1 cellular context compared by ENCODE assay signal in the genomic region with DNA sequence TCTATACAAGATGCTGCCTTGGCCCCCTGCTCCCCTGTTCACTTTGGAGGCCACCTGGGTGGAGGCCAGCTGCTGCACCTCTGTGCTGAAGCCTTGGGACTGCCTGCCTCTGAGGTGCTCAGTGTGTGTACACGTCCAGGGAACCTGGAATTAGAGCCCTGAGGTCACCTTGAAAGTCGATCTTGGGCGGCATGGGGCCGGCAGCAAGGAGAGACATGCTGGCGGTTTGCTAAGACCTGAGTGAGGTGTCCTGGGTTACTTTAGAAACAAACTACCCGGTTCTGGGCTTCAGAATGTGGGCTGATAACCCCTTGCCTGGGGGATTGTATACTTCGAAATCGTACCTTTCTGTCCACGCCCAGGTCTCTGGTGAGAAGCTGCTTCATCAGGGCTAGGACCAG.
TF ChIP-seq lines count a peak whose summit lies in the region.

No MANE protein-coding gene starts in this region.

TF ChIP-seq in GM12878, 131 proteins besides CTCF, POLR2A, EP300 and RAD21 (continued from another document):
- no peak for TF ChIP-seq SMAD5 (IDR thresholded peaks at IDR 0.05; ENCODE audit: low read depth)
